Comparison of ENCODE assay signal across 23 cellular contexts in genomic region chr16:4949986-4950385, GRCh38. TPM values are rescaled to one million over a fixed set of nuclear protein-coding genes. Genes with fewer than 3 reads are reported as not detected.
"Had no signal": no experiment of that assay in that cellular context is flagged by ENCODE, and none has a peak within 500 bp of the region (broad histone marks: within the 10 kb centered on the region; RNA-seq: fewer than 3 reads in every experiment).

No MANE protein-coding gene starts in this region.

- H3K27ac Mint-ChIP-seq: dendritic cell treated with granulocyte-macrophage colony-stimulating factor and Interleukin-4, amounts not matched to agents 40 ng/mL and 50 ng/mL, for 4 days; effector memory CD8-positive, alpha-beta T cell; naive thymus-derived CD4-positive, alpha-beta T cell; nephron progenitor cell; stimulated activated naive B cell treated with anti-CD40 and anti-IgM and Interleukin-4, amounts not matched to agents 10 μg/mL and 1 μg/mL and 100 μg/mL, for 72 hours had no signal

- H3K27ac ChIP-seq: hepatocyte, ovary, right atrium auricular region, sigmoid colon, skin epidermis, stomach, thoracic aorta, transverse colon had no signal

- H3K9me3 Mint-ChIP-seq: dendritic cell treated with granulocyte-macrophage colony-stimulating factor and Interleukin-4, amounts not matched to agents 40 ng/mL and 50 ng/mL, for 4 days; effector memory CD8-positive, alpha-beta T cell; nephron progenitor cell; stimulated activated naive B cell treated with anti-CD40 and anti-IgM and Interleukin-4, amounts not matched to agents 10 μg/mL and 1 μg/mL and 100 μg/mL, for 72 hours had no signal

- H2AFZ ChIP-seq: hepatocyte had no signal

- H3K36me3 ChIP-seq: esophagus squamous epithelium, ovary, right atrium auricular region, sigmoid colon, stomach, thoracic aorta, transverse colon had no signal

- H3K9me3 ChIP-seq: esophagus squamous epithelium, ovary, right atrium auricular region, sigmoid colon, stomach, thoracic aorta, transverse colon had no signal

- H3K4me2 ChIP-seq: hepatocyte had no signal

- H3K36me3 Mint-ChIP-seq: naive thymus-derived CD4-positive, alpha-beta T cell; stimulated activated naive B cell treated with anti-CD40 and anti-IgM and Interleukin-4, amounts not matched to agents 10 μg/mL and 1 μg/mL and 100 μg/mL, for 72 hours had no signal

- H3K27me3 ChIP-seq: esophagus squamous epithelium, hepatocyte, ovary, right atrium auricular region, sigmoid colon, stomach, transverse colon had no signal

- H3K4me3 ChIP-seq: esophagus squamous epithelium, hepatocyte, ovary, right atrium auricular region, sigmoid colon, skin epidermis, stomach, thoracic aorta, transverse colon had no signal

- H3K79me2 ChIP-seq: hepatocyte had no signal

- DNase-seq: effector memory CD8-positive, alpha-beta T cell; esophagus squamous epithelium; foreskin fibroblast; head of caudate nucleus; left colon; left ventricle myocardium superior; naive thymus-derived CD4-positive, alpha-beta T cell; nephron progenitor cell; ovary; sigmoid colon; stimulated activated CD4-positive, alpha-beta T cell treated with anti-CD3 and anti-CD28 coated beads, Interleukin-2, amount 100 ng/mL, for 24 hours; stimulated activated CD4-positive, alpha-beta T cell treated with anti-CD3 and anti-CD28 coated beads, Interleukin-4, amount 100 ng/mL, for 4 hours; stimulated activated naive B cell treated with anti-CD40 and anti-IgM and Interleukin-4, amounts not matched to agents 10 μg/mL and 1 μg/mL and 100 μg/mL, for 72 hours; stomach; substantia nigra; transverse colon had no signal

- H3K4me3 Mint-ChIP-seq: dendritic cell treated with granulocyte-macrophage colony-stimulating factor and Interleukin-4, amounts not matched to agents 40 ng/mL and 50 ng/mL, for 4 days; effector memory CD8-positive, alpha-beta T cell; naive thymus-derived CD4-positive, alpha-beta T cell; nephron progenitor cell; stimulated activated naive B cell treated with anti-CD40 and anti-IgM and Interleukin-4, amounts not matched to agents 10 μg/mL and 1 μg/mL and 100 μg/mL, for 72 hours had no signal

RNA-seq across cellular contexts. Expression of gene SEC14L5, which starts 8.1 kb away (rescaled TPM):
- total RNA-seq: kidney epithelial cell had no signal
- polyA plus RNA-seq: naive thymus-derived CD4-positive, alpha-beta T cell had no signal

RNA-seq across cellular contexts. Expression of gene PPL, which starts 13.0 kb away (rescaled TPM):
- total RNA-seq: mononuclear cell; naive thymus-derived CD4-positive, alpha-beta T cell had no signal
